Comparison of ENCODE assay signal across 12 cellular contexts in genomic region chr9:78677326-78677725, GRCh38.
"Had no signal": no experiment of that assay in that cellular context is flagged by ENCODE, and none has a peak within 500 bp of the region (broad histone marks: within the 10 kb centered on the region; RNA-seq: fewer than 3 reads in every experiment).

No MANE protein-coding gene starts in this region.

- ATAC-seq: effector memory CD8-positive, alpha-beta T cell; gastroesophageal sphincter; psoas muscle; right lobe of liver; stimulated activated naive CD8-positive, alpha-beta T cell treated with anti-CD3 and anti-CD28 coated beads, Interleukin-15, amount 100 ng/mL, for 72 hours had no signal

- H3K27me3 ChIP-seq: gastroesophageal sphincter, right lobe of liver, spleen had no signal

- H3K36me3 ChIP-seq: gastroesophageal sphincter, right lobe of liver, spleen had no signal

- DNase-seq: activated CD4-positive, alpha-beta T cell treated with anti-CD3 and anti-CD28 coated beads, Interleukin-2, amount 50 U/mL, for 1 hour; activated naive CD4-positive, alpha-beta T cell treated with Interleukin-2 at 50 U/mL for 16 hours; aorta; dermis blood vessel endothelial cell; effector memory CD8-positive, alpha-beta T cell; kidney; psoas muscle; right lobe of liver; spleen; stimulated activated naive CD8-positive, alpha-beta T cell treated with anti-CD3 and anti-CD28 coated beads, Interleukin-15, amount 100 ng/mL, for 72 hours had no signal

- H3K4me1 ChIP-seq: gastroesophageal sphincter, psoas muscle, right lobe of liver, spleen had no signal

- H3K4me3 ChIP-seq: gastroesophageal sphincter, psoas muscle, right lobe of liver, spleen had no signal

- H3K27ac ChIP-seq: epithelial cell of prostate, gastroesophageal sphincter, psoas muscle, right lobe of liver, spleen had no signal

- H3K9me3 ChIP-seq: gastroesophageal sphincter, psoas muscle, right lobe of liver, spleen had no signal
